Comparison of ENCODE assay signal across 9 cellular contexts in genomic region chr10:33248638-33249037, GRCh38.
DNase-seq lines count a peak whose midpoint lies in the region; ATAC-seq, FAIRE-seq and TF ChIP-seq lines count a peak whose summit lies in the region.
"Had no signal": no experiment of that assay in that cellular context is flagged by ENCODE, and none has a peak within 500 bp of the region (broad histone marks: within the 10 kb centered on the region; RNA-seq: fewer than 3 reads in every experiment).

No MANE protein-coding gene starts in this region.

- peak; percentile 95 for FAIRE-seq in astrocyte (lab: Jason Lieb, UNC)
- FAIRE-seq: G401.6 had no signal

- no peaks in the 10 kb centered on the region for H3K9me3 ChIP-seq in astrocyte (ENCODE audit: insufficient read depth, low read depth, low read length)

- H4K20me1 ChIP-seq in astrocyte (ENCODE audit: insufficient read depth, low read length), result no peaks in the 10 kb centered on the region

- no peak for ATAC-seq in GM18867 (IDR thresholded peaks at IDR 0.05; ENCODE audit: unreplicated experiment)

- no peak overlapping the region for H3K4me3 Mint-ChIP-seq in astrocyte (ENCODE audit: unreplicated experiment)

- CTCF ChIA-PET in HEK293T (lab: Yijun Ruan, JAX), result no interaction called here

- H3K9ac ChIP-seq in astrocyte (ENCODE audit: low read length), result no peak overlapping the region

- H3K4me3 ChIP-seq in astrocyte (ENCODE audit: insufficient read depth, low read depth, low read length), result no peak overlapping the region

- peak overlapping the region; percentile 69 for H3K27ac ChIP-seq in astrocyte (ENCODE audit: low read depth, low read length)

- H3K79me2 ChIP-seq in astrocyte (ENCODE audit: insufficient read depth, low read length), result peaks cover 25% of the 10 kb centered on the region

- peak overlapping the region; percentile 93 for H3K27ac Mint-ChIP-seq in astrocyte (ENCODE audit: unreplicated experiment)

- peaks cover 30% of the 10 kb centered on the region for H3K4me1 ChIP-seq in astrocyte (ENCODE audit: insufficient read depth, low read length)

- H3K4me1 Mint-ChIP-seq in astrocyte (ENCODE audit: low read depth, unreplicated experiment), result peaks cover 45% of the 10 kb centered on the region

- POLR2A ChIA-PET in HEK293T (lab: Yijun Ruan, JAX), result no interaction called here

- H2AFZ ChIP-seq in astrocyte (ENCODE audit: low read depth, low read length), result no peak overlapping the region

- H3K4me2 ChIP-seq in astrocyte (ENCODE audit: low read length), result peak overlapping the region; percentile 35

- no peaks in the 10 kb centered on the region for H3K27me3 Mint-ChIP-seq in astrocyte (ENCODE audit: low read depth, unreplicated experiment)

- no peak for TF ChIP-seq CTCF in astrocyte (IDR thresholded peaks at IDR 0.05; ENCODE audit: insufficient read depth, low read depth, low read length)

- DNase-seq in activated gamma-delta T cell treated with Interleukin-2 at 50 U/mL for 16 hours, result peak; percentile 18
- no peak for DNase-seq in activated gamma-delta T cell (lab: John Stamatoyannopoulos, UW)
- peak; percentile 90 for DNase-seq in LHCN-M2 (ENCODE audit: low read depth)
- DNase-seq in astrocyte (ENCODE audit: low read depth), result peak; percentile 96
- DNase-seq in non-pigmented ciliary epithelial cell (ENCODE audit: low read depth), result peak; percentile 92
- no peak for DNase-seq in SK-N-DZ (ENCODE audit: low spot score)
- no peak for DNase-seq in HEK293T (ENCODE audit: extremely low spot score)

- no peaks in the 10 kb centered on the region for H3K9me3 Mint-ChIP-seq in astrocyte (ENCODE audit: unreplicated experiment)

- H3K27me3 ChIP-seq in astrocyte (ENCODE audit: insufficient read depth, low read length), result no peaks in the 10 kb centered on the region

- H3K36me3 Mint-ChIP-seq in astrocyte (ENCODE audit: low read depth, unreplicated experiment), result peaks cover 33% of the 10 kb centered on the region

- H3K36me3 ChIP-seq in astrocyte (ENCODE audit: insufficient read depth, low read length), result peaks cover 52% of the 10 kb centered on the region

TF ChIP-seq in HEK293T, 16 proteins besides CTCF, POLR2A, EP300 and RAD21:
- TF ChIP-seq L3MBTL2 (conservative IDR thresholded peaks at IDR 0.05), result no peak
- TF ChIP-seq CTBP1 (IDR thresholded peaks at IDR 0.05; ENCODE audit: borderline replicate concordance), result no peak
- no peak for TF ChIP-seq FOXA1 (IDR thresholded peaks at IDR 0.05)
- TF ChIP-seq NFRKB (IDR thresholded peaks at IDR 0.05), result no peak
- TF ChIP-seq HDGF (IDR thresholded peaks at IDR 0.05; ENCODE audit: borderline replicate concordance), result no peak
- no peak for TF ChIP-seq LEF1 (IDR thresholded peaks at IDR 0.05; ENCODE audit: borderline replicate concordance)
- TF ChIP-seq SP1 (IDR thresholded peaks at IDR 0.05), result no peak
- TF ChIP-seq BHLHE40 (IDR thresholded peaks at IDR 0.05; ENCODE audit: borderline replicate concordance), result no peak
- TF ChIP-seq ARNT (IDR thresholded peaks at IDR 0.05), result no peak
- TF ChIP-seq TARDBP (IDR thresholded peaks at IDR 0.05), result no peak
- no peak for TF ChIP-seq PKNOX1 (IDR thresholded peaks at IDR 0.05)
- TF ChIP-seq FOXK2 (IDR thresholded peaks at IDR 0.05), result no peak
- TF ChIP-seq FOXM1 (IDR thresholded peaks at IDR 0.05; ENCODE audit: borderline replicate concordance), result no peak
- TF ChIP-seq ZNF384 (IDR thresholded peaks at IDR 0.05), result no peak
- no peak for TF ChIP-seq ELF4 (IDR thresholded peaks at IDR 0.05)
- TF ChIP-seq SUZ12 (IDR thresholded peaks at IDR 0.05), result no peak
TF ChIP-seq in HEK293T: peak in this region for 0.

Comparison
In these comparisons a context has a peak if more than half of its experiments do, and no peak if none do; other contexts are left out.
1. DNase-seq: peak in activated gamma-delta T cell treated with Interleukin-2 at 50 U/mL for 16 hours (single experiment), LHCN-M2 (single experiment), astrocyte (single experiment) and non-pigmented ciliary epithelial cell (single experiment); none in activated gamma-delta T cell (single experiment), SK-N-DZ (single experiment) and HEK293T (single experiment).